Comparison of ENCODE assay signal across 8 cellular contexts in genomic region chr22:37745548-37746365, GRCh38. TPM values are rescaled to one million over a fixed set of nuclear protein-coding genes. Genes with fewer than 3 reads are reported as not detected.
DNase-seq lines count a peak whose midpoint lies in the region; ATAC-seq, FAIRE-seq and TF ChIP-seq lines count a peak whose summit lies in the region.

No MANE protein-coding gene starts in this region.

- no peaks in the 10 kb centered on the region for H3K36me3 Mint-ChIP-seq in activated naive CD4-positive, alpha-beta T cell treated with anti-CD3 and anti-CD28 coated beads, Interleukin-2, amount 50 U/mL, for 24 hours

- H3K27ac ChIP-seq in substantia nigra (ENCODE audit: low read depth, low read length, poor library complexity, severe bottlenecking): peak overlapping the region; percentile 77

- peak; percentile 52 for ATAC-seq in GM21723 (IDR thresholded peaks at IDR 0.05; ENCODE audit: unreplicated experiment)
- ATAC-seq in SK-N-SH treated with all-trans-retinoic acid at 6 μM for 48 hours: peak; percentile 64

- DNase-seq in D721Med (ENCODE audit: insufficient read length, low spot score) (peak; percentile 57), LNCaP clone FGC (ENCODE audit: low read depth) (peak; percentile 48), globus pallidus (ENCODE audit: low spot score) (peak; percentile 86), occipital lobe (lab: John Stamatoyannopoulos, UW) (peak; percentile 80), substantia nigra (lab: John Stamatoyannopoulos, UW) (peak in 48 of 49 donors; percentile 38 to 92 (median 78))

- H3K4me3 ChIP-seq in LNCaP clone FGC (ENCODE audit: low read depth, low read length): peak overlapping the region; percentile 84

- no peaks in the 10 kb centered on the region for H3K9me3 Mint-ChIP-seq in activated naive CD4-positive, alpha-beta T cell treated with anti-CD3 and anti-CD28 coated beads, Interleukin-2, amount 50 U/mL, for 24 hours

- TF ChIP-seq CTCF in D721Med (IDR thresholded peaks at IDR 0.05; ENCODE audit: insufficient read depth, missing control alignments) (no peak), LNCaP clone FGC (IDR thresholded peaks at IDR 0.05; ENCODE audit: control insufficient read depth, extremely low read depth, insufficient read depth) (no peak)

- FAIRE-seq in D721Med (lab: Jason Lieb, UNC): no peak

- H3K4me3 Mint-ChIP-seq in activated naive CD4-positive, alpha-beta T cell treated with anti-CD3 and anti-CD28 coated beads, Interleukin-2, amount 50 U/mL, for 24 hours: peak overlapping the region; percentile 85

- H3K27ac Mint-ChIP-seq in activated naive CD4-positive, alpha-beta T cell treated with anti-CD3 and anti-CD28 coated beads, Interleukin-2, amount 50 U/mL, for 24 hours: peak overlapping the region; percentile 76

- peaks cover 12% of the 10 kb centered on the region for H3K4me1 Mint-ChIP-seq in activated naive CD4-positive, alpha-beta T cell treated with anti-CD3 and anti-CD28 coated beads, Interleukin-2, amount 50 U/mL, for 24 hours

- H3K27me3 Mint-ChIP-seq in activated naive CD4-positive, alpha-beta T cell treated with anti-CD3 and anti-CD28 coated beads, Interleukin-2, amount 50 U/mL, for 24 hours: no peaks in the 10 kb centered on the region

TF ChIP-seq in SK-N-SH treated with all-trans-retinoic acid at 6 μM for 48 hours, 23 proteins besides CTCF, POLR2A, EP300 and RAD21:
- TF ChIP-seq ISL1 (CRISPR knock-in tag; IDR thresholded peaks at IDR 0.05) (no peak), ESRRG (CRISPR knock-in tag; IDR thresholded peaks at IDR 0.05) (0 out of 2 replicates have a peak, but pooled peaks have one; percentile 24)

RNA-seq across cellular contexts. Expression of gene TRIOBP, which starts 48.9 kb away (rescaled TPM):
- 13.4 TPM for total RNA-seq in occipital lobe

RNA-seq across cellular contexts. Expression of gene NOL12, which starts 59.6 kb away (rescaled TPM):
- 18.2 TPM for total RNA-seq in occipital lobe

Comparison
In these comparisons a context has a peak if more than half of its experiments do, and no peak if none do; other contexts are left out.
1. Peak in every context shown above with its lines: DNase-seq, ATAC-seq, H3K4me3 ChIP-seq and H3K27ac ChIP-seq.